Comparison of ENCODE assay signal across 8 cellular contexts in genomic region chr11:6667733-6668374, GRCh38. TPM values are rescaled to one million over a fixed set of nuclear protein-coding genes. Genes with fewer than 3 reads are reported as not detected.
DNase-seq lines count a peak whose midpoint lies in the region; ATAC-seq and TF ChIP-seq lines count a peak whose summit lies in the region.

No MANE protein-coding gene starts in this region.

- H3K4me3 ChIP-seq in BE2C (ENCODE audit: low read depth, low read length) (no peak overlapping the region), LNCaP clone FGC (ENCODE audit: low read depth, low read length) (no peak overlapping the region), testis (no peak overlapping the region), MG63 (no peak overlapping the region)

- peak overlapping the region; percentile 41 for H3K27ac Mint-ChIP-seq in activated T-helper 1 cell treated with anti-CD3 and anti-CD28 coated beads, Interleukin-12 subunit alpha, Interleukin-12 subunit beta, Interleukin-2, Interleukin-4 antibody, amounts not matched to agents 30 ng/mL and 10 ng/mL and 1 ng/mL, durations not matched to agents 14 hours and 24 hours and 36 hours

- DNase-seq in BE2C (no peak), LNCaP clone FGC (ENCODE audit: low read depth) (no peak), left ventricle myocardium superior (no peak), testis (no peak), MG63 (no peak)
- peak; percentile 55 for DNase-seq in activated T-helper 1 cell treated with anti-CD3 and anti-CD28 coated beads, Interleukin-12 subunit alpha, Interleukin-12 subunit beta, Interleukin-2, Interleukin-4 antibody, amounts not matched to agents 30 ng/mL and 10 ng/mL and 1 ng/mL, durations not matched to agents 14 hours and 24 hours and 36 hours (ENCODE audit: low spot score)

- H3K9me3 ChIP-seq in BE2C = no peaks in the 10 kb centered on the region
- no peaks in the 10 kb centered on the region for H3K9me3 ChIP-seq in testis
- no peaks in the 10 kb centered on the region for H3K9me3 ChIP-seq in MG63

- TF ChIP-seq CTCF in BE2C (IDR thresholded peaks at IDR 0.05; ENCODE audit: low read depth, low read length) (peak; percentile 41), LNCaP clone FGC (IDR thresholded peaks at IDR 0.05; ENCODE audit: control insufficient read depth, extremely low read depth, insufficient read depth) (peak; percentile 18; the same call in 1 of the 2 replicates), testis (IDR thresholded peaks at IDR 0.05) (peak in 2 of 3 experiments; percentile 38 to 45)

- intact Hi-C loops in activated T-helper 1 cell treated with anti-CD3 and anti-CD28 coated beads, Interleukin-12 subunit alpha, Interleukin-12 subunit beta, Interleukin-2, Interleukin-4 antibody, amounts not matched to agents 30 ng/mL and 10 ng/mL and 1 ng/mL, durations not matched to agents 14 hours and 24 hours and 36 hours (cut with micrococcal nuclease) = loop anchor here (1.0 to 2.0 kb wide), 6 partner anchors 15 to 137 kb away; partner anchors contain the start of genes MRPL17 and TPP1
- intact Hi-C loops in left ventricle myocardium superior (cut with micrococcal nuclease) = no loop called here
- intact Hi-C loops in testis (cut with DNase I; ENCODE audit: low total_unique reads) = no loop called here

- H3K4me1 Mint-ChIP-seq in activated T-helper 1 cell treated with anti-CD3 and anti-CD28 coated beads, Interleukin-12 subunit alpha, Interleukin-12 subunit beta, Interleukin-2, Interleukin-4 antibody, amounts not matched to agents 30 ng/mL and 10 ng/mL and 1 ng/mL, durations not matched to agents 14 hours and 24 hours and 36 hours (ENCODE audit: low read depth) = peaks cover 62% of the 10 kb centered on the region

- H3K4me1 ChIP-seq in BE2C (no peaks in the 10 kb centered on the region), testis (no peaks in the 10 kb centered on the region)

- H3K9me3 Mint-ChIP-seq in activated T-helper 1 cell treated with anti-CD3 and anti-CD28 coated beads, Interleukin-12 subunit alpha, Interleukin-12 subunit beta, Interleukin-2, Interleukin-4 antibody, amounts not matched to agents 30 ng/mL and 10 ng/mL and 1 ng/mL, durations not matched to agents 14 hours and 24 hours and 36 hours = peaks cover 3% of the 10 kb centered on the region

- ATAC-seq in GM18520 (IDR thresholded peaks at IDR 0.05; ENCODE audit: unreplicated experiment) = peak; percentile 60
- peak; percentile 54 for ATAC-seq in left ventricle myocardium superior
- ATAC-seq in HG02970 (IDR thresholded peaks at IDR 0.05; ENCODE audit: low FRiP score, unreplicated experiment) = no peak

- peaks cover 12% of the 10 kb centered on the region for H3K27me3 Mint-ChIP-seq in activated T-helper 1 cell treated with anti-CD3 and anti-CD28 coated beads, Interleukin-12 subunit alpha, Interleukin-12 subunit beta, Interleukin-2, Interleukin-4 antibody, amounts not matched to agents 30 ng/mL and 10 ng/mL and 1 ng/mL, durations not matched to agents 14 hours and 24 hours and 36 hours (ENCODE audit: insufficient read depth)

- H3K27me3 ChIP-seq in BE2C (no peaks in the 10 kb centered on the region), testis (no peaks in the 10 kb centered on the region), MG63 (no peaks in the 10 kb centered on the region)

- H3K27ac ChIP-seq in testis = no peak overlapping the region

- 70 to 71% methylated on average over 3 of the region's 3 CpGs for WGBS in testis, 2 donors

- no peaks in the 10 kb centered on the region for H3K36me3 ChIP-seq in BE2C
- no peaks in the 10 kb centered on the region for H3K36me3 ChIP-seq in testis (ENCODE audit: low read depth, missing control alignments)
- no peaks in the 10 kb centered on the region for H3K36me3 ChIP-seq in MG63

- peak overlapping the region; percentile 23 for H3K4me3 Mint-ChIP-seq in activated T-helper 1 cell treated with anti-CD3 and anti-CD28 coated beads, Interleukin-12 subunit alpha, Interleukin-12 subunit beta, Interleukin-2, Interleukin-4 antibody, amounts not matched to agents 30 ng/mL and 10 ng/mL and 1 ng/mL, durations not matched to agents 14 hours and 24 hours and 36 hours

- no peak for TF ChIP-seq POLR2A in testis (IDR thresholded peaks at IDR 0.05)

- H3K36me3 Mint-ChIP-seq in activated T-helper 1 cell treated with anti-CD3 and anti-CD28 coated beads, Interleukin-12 subunit alpha, Interleukin-12 subunit beta, Interleukin-2, Interleukin-4 antibody, amounts not matched to agents 30 ng/mL and 10 ng/mL and 1 ng/mL, durations not matched to agents 14 hours and 24 hours and 36 hours (ENCODE audit: low read depth) = peaks cover 5% of the 10 kb centered on the region

RNA-seq across cellular contexts. Expression of gene DCHS1, which starts 12.2 kb away (rescaled TPM):
- 9.6 TPM for polyA plus RNA-seq in BE2C (2012; ENCODE audit: insufficient read depth, insufficient read length, low read depth)
- total RNA-seq in activated T-helper 1 cell treated with anti-CD3 and anti-CD28 coated beads, Interleukin-12 subunit alpha, Interleukin-12 subunit beta, Interleukin-2, Interleukin-4 antibody, amounts not matched to agents 30 ng/mL and 10 ng/mL and 1 ng/mL, durations not matched to agents 14 hours and 24 hours and 36 hours = 0.24 and 0.39 TPM in 2 replicates
- total RNA-seq in left ventricle myocardium superior (8.8 TPM), testis (1 to 10 TPM; 7.1 to 8.8 TPM)
- polyA plus RNA-seq in testis (ENCODE audit: insufficient read depth, low read depth, low replicate concordance) = 14.2 TPM
- total RNA-seq in MG63 (2014; rRNA removed; shearing (Covaris generic); ENCODE audit: low replicate concordance) = 4.3 and 5.4 TPM in 2 replicates

RNA-seq across cellular contexts. Expression of gene MRPL17, which starts 15.3 kb away (rescaled TPM):
- 106 TPM for polyA plus RNA-seq in BE2C (2012; ENCODE audit: insufficient read depth, insufficient read length, low read depth)
- total RNA-seq in activated T-helper 1 cell treated with anti-CD3 and anti-CD28 coated beads, Interleukin-12 subunit alpha, Interleukin-12 subunit beta, Interleukin-2, Interleukin-4 antibody, amounts not matched to agents 30 ng/mL and 10 ng/mL and 1 ng/mL, durations not matched to agents 14 hours and 24 hours and 36 hours = 121 and 132 TPM in 2 replicates
- total RNA-seq in left ventricle myocardium superior (49.7 TPM), testis (10 to 100 TPM; 21.0 to 22.7 TPM)
- polyA plus RNA-seq in testis (ENCODE audit: insufficient read depth, low read depth, low replicate concordance) = 49.5 TPM
- total RNA-seq in MG63 (2014; rRNA removed; shearing (Covaris generic); ENCODE audit: low replicate concordance) = 77.2 and 1,705 TPM in 2 replicates

RNA-seq across cellular contexts. Expression of gene TPP1, which starts 48.6 kb away (rescaled TPM):
- 27.2 TPM for polyA plus RNA-seq in BE2C (2012; ENCODE audit: insufficient read depth, insufficient read length, low read depth)
- total RNA-seq in activated T-helper 1 cell treated with anti-CD3 and anti-CD28 coated beads, Interleukin-12 subunit alpha, Interleukin-12 subunit beta, Interleukin-2, Interleukin-4 antibody, amounts not matched to agents 30 ng/mL and 10 ng/mL and 1 ng/mL, durations not matched to agents 14 hours and 24 hours and 36 hours = 38.4 and 40.3 TPM in 2 replicates
- total RNA-seq in left ventricle myocardium superior = 77.7 TPM
- 100 to 1,000 TPM; 134 to 151 TPM for total RNA-seq in testis
- polyA plus RNA-seq in testis (ENCODE audit: insufficient read depth, low read depth, low replicate concordance) = 60.9 TPM
- total RNA-seq in MG63 (2014; rRNA removed; shearing (Covaris generic); ENCODE audit: low replicate concordance) = 2.5 and 15.2 TPM in 2 replicates

RNA-seq across cellular contexts. Expression of gene TAF10, which starts 55.8 kb away (rescaled TPM):
- 218 TPM for polyA plus RNA-seq in BE2C (2012; ENCODE audit: insufficient read depth, insufficient read length, low read depth)
- 155 and 166 TPM in 2 replicates for total RNA-seq in activated T-helper 1 cell treated with anti-CD3 and anti-CD28 coated beads, Interleukin-12 subunit alpha, Interleukin-12 subunit beta, Interleukin-2, Interleukin-4 antibody, amounts not matched to agents 30 ng/mL and 10 ng/mL and 1 ng/mL, durations not matched to agents 14 hours and 24 hours and 36 hours
- 89.4 TPM for total RNA-seq in left ventricle myocardium superior
- 100 to 1,000 TPM; 123 to 210 TPM for total RNA-seq in testis
- 389 TPM for polyA plus RNA-seq in testis (ENCODE audit: insufficient read depth, low read depth, low replicate concordance)
- total RNA-seq in MG63 (2014; rRNA removed; shearing (Covaris generic); ENCODE audit: low replicate concordance) = 59.5 and 111 TPM in 2 replicates
